Comparison of ENCODE assay signal across 26 cellular contexts in the genomic region with DNA sequence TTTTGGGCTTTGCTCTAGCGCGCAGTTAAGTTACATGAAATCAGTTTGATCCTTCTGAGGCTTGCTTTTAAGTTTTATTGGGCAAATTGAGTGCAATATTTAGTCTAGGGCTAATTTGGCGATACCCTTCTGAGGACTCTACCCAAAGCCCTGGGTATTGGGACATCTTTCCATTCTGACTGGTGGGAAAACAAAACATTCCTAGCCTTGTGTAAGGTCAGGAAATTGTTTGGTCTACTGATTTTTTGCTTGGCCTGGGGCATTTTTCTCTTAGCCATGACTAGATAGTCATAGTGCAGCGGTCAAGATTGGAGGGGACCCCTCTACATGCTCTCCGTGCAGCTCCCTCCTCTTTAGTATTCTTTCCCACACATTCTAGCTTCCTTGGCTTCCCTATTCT.
"Had no signal": no experiment of that assay in that cellular context is flagged by ENCODE, and none has a peak within 500 bp of the region (broad histone marks: within the 10 kb centered on the region; RNA-seq: fewer than 3 reads in every experiment).

No MANE protein-coding gene starts in this region.

- H3K27ac ChIP-seq: colonic mucosa, epithelial cell of prostate, gastrocnemius medialis, neutrophil, pancreas, right lobe of liver, testis, tibial artery, upper lobe of left lung had no signal

- DNase-seq: colonic mucosa; effector CD8-positive, alpha-beta T cell; endodermal cell; gastrocnemius medialis; head of caudate nucleus; mesenchymal stem cell; mucosa of descending colon; naive B cell; pancreas; right lobe of liver; stimulated activated CD4-positive, alpha-beta T cell treated with anti-CD3 and anti-CD28 coated beads, Interleukin-2, amount 100 ng/mL, for 24 hours; stimulated activated CD4-positive, alpha-beta T cell treated with anti-CD3 and anti-CD28 coated beads, Interleukin-4, amount 100 ng/mL, for 24 hours; stimulated activated naive CD8-positive, alpha-beta T cell treated with anti-CD3 and anti-CD28 coated beads, Interleukin-15, Interleukin-2, amounts not matched to agents 100 U/mL and 50 U/mL, for 24 hours; substantia nigra; testis; tibial artery; upper lobe of left lung had no signal

- H3K36me3 ChIP-seq: colonic mucosa, gastrocnemius medialis, neutrophil, pancreas, right lobe of liver, tibial artery, upper lobe of left lung had no signal

- H3K4me3 ChIP-seq: colonic mucosa, gastrocnemius medialis, lung, mucosa of descending colon, pancreas, right lobe of liver, testis, tibial artery, upper lobe of left lung had no signal

- FAIRE-seq: keratinocyte, pancreas, urothelium cell line had no signal

- H3K9me3 ChIP-seq: colonic mucosa, gastrocnemius medialis, mucosa of descending colon, neutrophil, pancreas, right lobe of liver, testis, tibial artery, upper lobe of left lung had no signal

- ATAC-seq: esophagus mucosa; gastrocnemius medialis; left lobe of liver; mucosa of descending colon; natural killer cell treated with Interleukin-12 subunit alpha and Interleukin-12 subunit beta and Interleukin-15 and Interleukin-18, amount 100 ng/mL, for 72 hours; pancreas; right lobe of liver; stimulated activated effector memory CD8-positive, alpha-beta T cell treated with anti-CD3 and anti-CD28 coated beads, Interleukin-12 subunit alpha, Interleukin-12 subunit beta, amount 100 ng/mL, for 72 hours; stimulated activated naive CD8-positive, alpha-beta T cell treated with anti-CD3 and anti-CD28 coated beads, Interleukin-15, Interleukin-2, amounts not matched to agents 100 U/mL and 50 U/mL, for 24 hours had no signal

- H3K4me1 ChIP-seq: colonic mucosa, gastrocnemius medialis, pancreas, right lobe of liver, testis, tibial artery, upper lobe of left lung had no signal
